In the genomic region with DNA sequence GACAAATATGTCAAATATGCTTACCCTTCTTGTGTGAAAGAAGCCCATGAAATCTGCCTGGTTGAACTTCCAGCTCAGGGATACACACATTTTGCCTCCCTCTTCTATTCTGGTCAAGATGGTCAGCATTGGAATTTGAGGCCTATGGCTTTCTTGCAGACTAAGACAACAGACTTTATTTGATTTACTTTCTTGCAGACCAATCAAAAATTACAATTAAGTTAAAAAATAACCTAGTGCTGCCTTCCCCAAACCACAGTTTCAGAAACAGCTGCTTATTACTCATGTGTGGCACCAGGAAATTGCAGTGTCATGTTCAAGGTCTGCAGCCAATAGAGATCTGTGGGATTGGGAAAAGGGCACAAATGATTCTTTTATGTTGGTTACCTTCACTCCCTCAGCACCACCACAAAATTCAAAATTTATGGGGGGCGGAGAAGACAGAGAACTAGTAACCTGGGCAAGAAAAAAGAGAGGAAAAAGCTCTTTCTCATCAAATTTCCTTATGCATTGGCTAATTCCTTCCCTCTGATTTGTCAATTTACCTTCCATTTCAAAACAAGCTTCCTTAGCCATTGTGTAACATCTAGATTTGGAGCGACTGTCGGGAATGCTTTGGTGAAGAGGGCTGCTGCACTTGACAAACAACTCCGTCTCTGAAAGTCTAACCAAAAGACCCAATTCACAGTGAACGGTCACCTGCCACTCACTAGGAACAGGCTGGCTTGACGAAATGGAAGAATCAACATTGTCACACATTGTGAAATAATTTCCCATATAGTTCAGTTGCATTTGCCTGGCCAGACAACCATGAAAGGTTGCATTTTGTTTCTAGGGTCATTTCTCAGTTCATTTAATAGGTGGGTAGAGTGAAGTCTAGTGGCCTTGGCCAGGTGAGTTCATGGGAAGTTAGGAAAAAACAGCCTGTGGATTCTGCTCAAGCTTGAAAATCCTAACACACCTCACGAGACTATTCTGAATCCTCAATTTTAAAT, we compare ENCODE assay signal across 1 cellular context.
A peak's percentile ranks its signal among the peaks of the same experiment; 100 is the strongest.
TF ChIP-seq lines count a peak whose summit lies in the region.

No MANE protein-coding gene starts in this region.

TF ChIP-seq in HepG2, 621 proteins besides CTCF, POLR2A, EP300 and RAD21 (continued from another document and continues in another):
- TF ChIP-seq, protein P1, sequence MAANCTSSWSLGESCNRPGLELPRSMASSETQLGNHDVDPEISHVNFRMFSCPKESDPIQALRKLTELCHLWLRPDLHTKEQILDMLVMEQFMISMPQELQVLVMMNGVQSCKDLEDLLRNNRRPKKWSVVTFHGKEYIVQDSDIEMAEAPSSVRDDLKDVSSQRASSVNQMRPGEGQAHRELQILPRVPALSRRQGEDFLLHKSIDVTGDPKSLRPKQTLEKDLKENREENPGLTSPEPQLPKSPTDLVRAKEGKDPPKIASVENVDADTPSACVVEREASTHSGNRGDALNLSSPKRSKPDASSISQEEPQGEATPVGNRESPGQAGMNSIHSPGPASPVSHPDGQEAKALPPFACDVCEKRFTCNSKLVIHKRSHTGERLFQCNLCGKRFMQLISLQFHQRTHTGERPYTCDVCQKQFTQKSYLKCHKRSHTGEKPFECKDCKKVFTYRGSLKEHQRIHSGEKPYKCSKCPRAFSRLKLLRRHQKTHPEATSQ (CRISPR knock-in tag; IDR thresholded peaks at IDR 0.05; ENCODE audit: borderline replicate concordance): peak; percentile 35; the same call in 1 of the 2 replicates
- TF ChIP-seq FOXK2 (IDR thresholded peaks at IDR 0.05) (peak; percentile 68; the same call in 1 of the 2 replicates), HNF4G (IDR thresholded peaks at IDR 0.05; ENCODE audit: borderline replicate concordance, low read depth, low read length) (peak; percentile 74), HNF4G (CRISPR knock-in tag; IDR thresholded peaks at IDR 0.05; ENCODE audit: borderline replicate concordance, low read depth) (peak; percentile 56; the same call in 1 of the 2 replicates), GABPA (IDR thresholded peaks at IDR 0.05; ENCODE audit: low read depth, low read length) (no peak), GABPA (CRISPR knock-in tag; IDR thresholded peaks at IDR 0.05; ENCODE audit: low read depth) (no peak; the same call in 1 of the 2 replicates), BRD4 (CRISPR knock-in tag; IDR thresholded peaks at IDR 0.05) (peak; percentile 68; the same call in 1 of the 2 replicates), CENPT (CRISPR knock-in tag; IDR thresholded peaks at IDR 0.05; ENCODE audit: low read depth) (no peak), ZNF878 (CRISPR knock-in tag; IDR thresholded peaks at IDR 0.05) (no peak; the same call in none of the 2 replicates), PAF1 (CRISPR knock-in tag; IDR thresholded peaks at IDR 0.05) (peak; percentile 52; the same call in 1 of the 2 replicates), ZNF547 (CRISPR knock-in tag; IDR thresholded peaks at IDR 0.05) (no peak), CHD4 (IDR thresholded peaks at IDR 0.05; ENCODE audit: borderline replicate concordance, low read length) (no peak; the same call in 1 of the 2 replicates), RFXANK (CRISPR knock-in tag; IDR thresholded peaks at IDR 0.05) (0 out of 2 replicates have a peak, but pooled peaks have one; percentile 52), JUNB (CRISPR knock-in tag; IDR thresholded peaks at IDR 0.05; ENCODE audit: borderline replicate concordance) (0 out of 2 replicates have a peak, but pooled peaks have one; percentile 58), TRIM24 (CRISPR knock-in tag; IDR thresholded peaks at IDR 0.05) (peak; percentile 81), SMAD1 (CRISPR knock-in tag; IDR thresholded peaks at IDR 0.05; ENCODE audit: borderline replicate concordance, low read depth) (peak; percentile 82; the same call in 1 of the 2 replicates), ZNF777 (CRISPR knock-in tag; IDR thresholded peaks at IDR 0.05) (no peak), ZNF260 (CRISPR knock-in tag; IDR thresholded peaks at IDR 0.05; ENCODE audit: borderline replicate concordance, low read depth) (no peak), ZNF720 (CRISPR knock-in tag; IDR thresholded peaks at IDR 0.05) (no peak), KDM2A (CRISPR knock-in tag; IDR thresholded peaks at IDR 0.05; ENCODE audit: borderline replicate concordance, low read depth) (peak; percentile 58; the same call in 1 of the 2 replicates), ZNF713 (CRISPR knock-in tag; IDR thresholded peaks at IDR 0.05) (no peak), RXRA (CRISPR knock-in tag; IDR thresholded peaks at IDR 0.05) (peak; percentile 94; the same call in 1 of the 2 replicates), HOXA7 (CRISPR knock-in tag; IDR thresholded peaks at IDR 0.05) (no peak), ZNF10 (CRISPR knock-in tag; IDR thresholded peaks at IDR 0.05; ENCODE audit: borderline replicate concordance, low read depth) (no peak), SUZ12 (IDR thresholded peaks at IDR 0.05; ENCODE audit: low read depth, low read length) (no peak), HNF4A (CRISPR knock-in tag; IDR thresholded peaks at IDR 0.05) (peak; percentile 91), KLF11 (CRISPR knock-in tag; IDR thresholded peaks at IDR 0.05) (peak; percentile 65; the same call in 1 of the 2 replicates), ZNF292 (CRISPR knock-in tag; IDR thresholded peaks at IDR 0.05; ENCODE audit: borderline replicate concordance, low read depth) (peak; percentile 93), ZBTB21 (CRISPR knock-in tag; IDR thresholded peaks at IDR 0.05) (peak; percentile 93), NFRKB (IDR thresholded peaks at IDR 0.05) (no peak)
- TF ChIP-seq, protein P2, sequence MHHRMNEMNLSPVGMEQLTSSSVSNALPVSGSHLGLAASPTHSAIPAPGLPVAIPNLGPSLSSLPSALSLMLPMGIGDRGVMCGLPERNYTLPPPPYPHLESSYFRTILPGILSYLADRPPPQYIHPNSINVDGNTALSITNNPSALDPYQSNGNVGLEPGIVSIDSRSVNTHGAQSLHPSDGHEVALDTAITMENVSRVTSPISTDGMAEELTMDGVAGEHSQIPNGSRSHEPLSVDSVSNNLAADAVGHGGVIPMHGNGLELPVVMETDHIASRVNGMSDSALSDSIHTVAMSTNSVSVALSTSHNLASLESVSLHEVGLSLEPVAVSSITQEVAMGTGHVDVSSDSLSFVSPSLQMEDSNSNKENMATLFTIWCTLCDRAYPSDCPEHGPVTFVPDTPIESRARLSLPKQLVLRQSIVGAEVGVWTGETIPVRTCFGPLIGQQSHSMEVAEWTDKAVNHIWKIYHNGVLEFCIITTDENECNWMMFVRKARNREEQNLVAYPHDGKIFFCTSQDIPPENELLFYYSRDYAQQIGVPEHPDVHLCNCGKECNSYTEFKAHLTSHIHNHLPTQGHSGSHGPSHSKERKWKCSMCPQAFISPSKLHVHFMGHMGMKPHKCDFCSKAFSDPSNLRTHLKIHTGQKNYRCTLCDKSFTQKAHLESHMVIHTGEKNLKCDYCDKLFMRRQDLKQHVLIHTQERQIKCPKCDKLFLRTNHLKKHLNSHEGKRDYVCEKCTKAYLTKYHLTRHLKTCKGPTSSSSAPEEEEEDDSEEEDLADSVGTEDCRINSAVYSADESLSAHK (CRISPR knock-in tag; IDR thresholded peaks at IDR 0.05; ENCODE audit: borderline replicate concordance): 0 out of 2 replicates have a peak, but pooled peaks have one; percentile 43
- TF ChIP-seq, protein P3, sequence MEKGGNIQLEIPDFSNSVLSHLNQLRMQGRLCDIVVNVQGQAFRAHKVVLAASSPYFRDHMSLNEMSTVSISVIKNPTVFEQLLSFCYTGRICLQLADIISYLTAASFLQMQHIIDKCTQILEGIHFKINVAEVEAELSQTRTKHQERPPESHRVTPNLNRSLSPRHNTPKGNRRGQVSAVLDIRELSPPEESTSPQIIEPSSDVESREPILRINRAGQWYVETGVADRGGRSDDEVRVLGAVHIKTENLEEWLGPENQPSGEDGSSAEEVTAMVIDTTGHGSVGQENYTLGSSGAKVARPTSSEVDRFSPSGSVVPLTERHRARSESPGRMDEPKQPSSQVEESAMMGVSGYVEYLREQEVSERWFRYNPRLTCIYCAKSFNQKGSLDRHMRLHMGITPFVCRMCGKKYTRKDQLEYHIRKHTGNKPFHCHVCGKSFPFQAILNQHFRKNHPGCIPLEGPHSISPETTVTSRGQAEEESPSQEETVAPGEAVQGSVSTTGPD (CRISPR knock-in tag; IDR thresholded peaks at IDR 0.05): peak; percentile 99
- TF ChIP-seq, protein P4, sequence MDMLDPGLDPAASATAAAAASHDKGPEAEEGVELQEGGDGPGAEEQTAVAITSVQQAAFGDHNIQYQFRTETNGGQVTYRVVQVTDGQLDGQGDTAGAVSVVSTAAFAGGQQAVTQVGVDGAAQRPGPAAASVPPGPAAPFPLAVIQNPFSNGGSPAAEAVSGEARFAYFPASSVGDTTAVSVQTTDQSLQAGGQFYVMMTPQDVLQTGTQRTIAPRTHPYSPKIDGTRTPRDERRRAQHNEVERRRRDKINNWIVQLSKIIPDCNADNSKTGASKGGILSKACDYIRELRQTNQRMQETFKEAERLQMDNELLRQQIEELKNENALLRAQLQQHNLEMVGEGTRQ (IDR thresholded peaks at IDR 0.05; ENCODE audit: low read depth, low read length): no peak
- TF ChIP-seq, protein P4 (CRISPR knock-in tag; IDR thresholded peaks at IDR 0.05; ENCODE audit: borderline replicate concordance): peak; percentile 47; the same call in 1 of the 2 replicates
- TF ChIP-seq, protein P5, sequence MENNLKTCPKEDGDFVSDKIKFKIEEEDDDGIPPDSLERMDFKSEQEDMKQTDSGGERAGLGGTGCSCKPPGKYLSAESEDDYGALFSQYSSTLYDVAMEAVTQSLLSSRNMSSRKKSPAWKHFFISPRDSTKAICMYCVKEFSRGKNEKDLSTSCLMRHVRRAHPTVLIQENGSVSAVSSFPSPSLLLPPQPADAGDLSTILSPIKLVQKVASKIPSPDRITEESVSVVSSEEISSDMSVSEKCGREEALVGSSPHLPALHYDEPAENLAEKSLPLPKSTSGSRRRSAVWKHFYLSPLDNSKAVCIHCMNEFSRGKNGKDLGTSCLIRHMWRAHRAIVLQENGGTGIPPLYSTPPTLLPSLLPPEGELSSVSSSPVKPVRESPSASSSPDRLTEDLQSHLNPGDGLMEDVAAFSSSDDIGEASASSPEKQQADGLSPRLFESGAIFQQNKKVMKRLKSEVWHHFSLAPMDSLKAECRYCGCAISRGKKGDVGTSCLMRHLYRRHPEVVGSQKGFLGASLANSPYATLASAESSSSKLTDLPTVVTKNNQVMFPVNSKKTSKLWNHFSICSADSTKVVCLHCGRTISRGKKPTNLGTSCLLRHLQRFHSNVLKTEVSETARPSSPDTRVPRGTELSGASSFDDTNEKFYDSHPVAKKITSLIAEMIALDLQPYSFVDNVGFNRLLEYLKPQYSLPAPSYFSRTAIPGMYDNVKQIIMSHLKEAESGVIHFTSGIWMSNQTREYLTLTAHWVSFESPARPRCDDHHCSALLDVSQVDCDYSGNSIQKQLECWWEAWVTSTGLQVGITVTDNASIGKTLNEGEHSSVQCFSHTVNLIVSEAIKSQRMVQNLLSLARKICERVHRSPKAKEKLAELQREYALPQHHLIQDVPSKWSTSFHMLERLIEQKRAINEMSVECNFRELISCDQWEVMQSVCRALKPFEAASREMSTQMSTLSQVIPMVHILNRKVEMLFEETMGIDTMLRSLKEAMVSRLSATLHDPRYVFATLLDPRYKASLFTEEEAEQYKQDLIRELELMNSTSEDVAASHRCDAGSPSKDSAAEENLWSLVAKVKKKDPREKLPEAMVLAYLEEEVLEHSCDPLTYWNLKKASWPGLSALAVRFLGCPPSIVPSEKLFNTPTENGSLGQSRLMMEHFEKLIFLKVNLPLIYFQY (CRISPR knock-in tag; IDR thresholded peaks at IDR 0.05; ENCODE audit: borderline replicate concordance): peak; percentile 96
- TF ChIP-seq, protein P6, sequence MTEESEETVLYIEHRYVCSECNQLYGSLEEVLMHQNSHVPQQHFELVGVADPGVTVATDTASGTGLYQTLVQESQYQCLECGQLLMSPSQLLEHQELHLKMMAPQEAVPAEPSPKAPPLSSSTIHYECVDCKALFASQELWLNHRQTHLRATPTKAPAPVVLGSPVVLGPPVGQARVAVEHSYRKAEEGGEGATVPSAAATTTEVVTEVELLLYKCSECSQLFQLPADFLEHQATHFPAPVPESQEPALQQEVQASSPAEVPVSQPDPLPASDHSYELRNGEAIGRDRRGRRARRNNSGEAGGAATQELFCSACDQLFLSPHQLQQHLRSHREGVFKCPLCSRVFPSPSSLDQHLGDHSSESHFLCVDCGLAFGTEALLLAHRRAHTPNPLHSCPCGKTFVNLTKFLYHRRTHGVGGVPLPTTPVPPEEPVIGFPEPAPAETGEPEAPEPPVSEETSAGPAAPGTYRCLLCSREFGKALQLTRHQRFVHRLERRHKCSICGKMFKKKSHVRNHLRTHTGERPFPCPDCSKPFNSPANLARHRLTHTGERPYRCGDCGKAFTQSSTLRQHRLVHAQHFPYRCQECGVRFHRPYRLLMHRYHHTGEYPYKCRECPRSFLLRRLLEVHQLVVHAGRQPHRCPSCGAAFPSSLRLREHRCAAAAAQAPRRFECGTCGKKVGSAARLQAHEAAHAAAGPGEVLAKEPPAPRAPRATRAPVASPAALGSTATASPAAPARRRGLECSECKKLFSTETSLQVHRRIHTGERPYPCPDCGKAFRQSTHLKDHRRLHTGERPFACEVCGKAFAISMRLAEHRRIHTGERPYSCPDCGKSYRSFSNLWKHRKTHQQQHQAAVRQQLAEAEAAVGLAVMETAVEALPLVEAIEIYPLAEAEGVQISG (CRISPR knock-in tag; IDR thresholded peaks at IDR 0.05): peak; percentile 82
- TF ChIP-seq, protein P7, sequence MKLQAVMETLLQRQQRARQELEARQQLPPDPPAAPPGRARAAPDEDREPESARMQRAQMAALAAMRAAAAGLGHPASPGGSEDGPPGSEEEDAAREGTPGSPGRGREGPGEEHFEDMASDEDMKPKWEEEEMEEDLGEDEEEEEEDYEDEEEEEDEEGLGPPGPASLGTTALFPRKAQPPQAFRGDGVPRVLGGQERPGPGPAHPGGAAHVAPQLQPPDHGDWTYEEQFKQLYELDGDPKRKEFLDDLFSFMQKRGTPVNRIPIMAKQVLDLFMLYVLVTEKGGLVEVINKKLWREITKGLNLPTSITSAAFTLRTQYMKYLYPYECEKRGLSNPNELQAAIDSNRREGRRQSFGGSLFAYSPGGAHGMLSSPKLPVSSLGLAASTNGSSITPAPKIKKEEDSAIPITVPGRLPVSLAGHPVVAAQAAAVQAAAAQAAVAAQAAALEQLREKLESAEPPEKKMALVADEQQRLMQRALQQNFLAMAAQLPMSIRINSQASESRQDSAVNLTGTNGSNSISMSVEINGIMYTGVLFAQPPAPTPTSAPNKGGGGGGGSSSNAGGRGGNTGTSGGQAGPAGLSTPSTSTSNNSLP (IDR thresholded peaks at IDR 0.05; ENCODE audit: low read depth, low read length): peak; percentile 88
- TF ChIP-seq, protein P8, sequence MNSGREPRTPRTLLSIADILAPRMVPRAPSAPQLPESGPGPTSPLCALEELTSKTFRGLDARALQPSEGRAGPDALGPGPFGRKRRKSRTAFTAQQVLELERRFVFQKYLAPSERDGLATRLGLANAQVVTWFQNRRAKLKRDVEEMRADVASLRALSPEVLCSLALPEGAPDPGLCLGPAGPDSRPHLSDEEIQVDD (CRISPR knock-in tag; IDR thresholded peaks at IDR 0.05; ENCODE audit: borderline replicate concordance): no peak
